In the genomic region with DNA sequence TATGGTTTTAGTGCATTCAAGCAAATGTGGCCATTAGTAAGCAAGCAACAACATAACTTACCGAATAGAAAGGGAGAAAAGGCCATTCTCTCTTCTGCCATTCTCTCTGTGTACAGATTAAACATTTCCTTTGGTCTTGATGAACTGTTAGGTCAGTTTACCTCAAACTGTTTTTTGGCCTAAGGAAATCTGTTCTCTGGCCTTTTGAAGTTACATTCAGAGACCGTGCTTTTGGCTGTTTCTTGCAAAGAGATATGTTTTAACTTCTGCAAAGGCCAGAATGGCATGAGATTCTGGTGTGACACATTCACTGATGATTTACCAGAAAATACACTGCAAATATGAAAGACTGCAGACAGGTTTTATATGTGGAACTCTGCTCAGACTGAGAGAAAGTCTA, we compare ENCODE assay signal across 31 cellular contexts. TPM values are rescaled to one million over a fixed set of nuclear protein-coding genes. Genes with fewer than 3 reads are reported as not detected.
DNase-seq lines count a peak whose midpoint lies in the region; ATAC-seq and TF ChIP-seq lines count a peak whose summit lies in the region.
"Had no signal": no experiment of that assay in that cellular context is flagged by ENCODE, and none has a peak within 500 bp of the region (broad histone marks: within the 10 kb centered on the region; RNA-seq: fewer than 3 reads in every experiment).

No MANE protein-coding gene starts in this region.

- peak overlapping the region; percentile 63 for H3K27ac Mint-ChIP-seq in T-helper 17 cell
- no peak overlapping the region for H3K27ac Mint-ChIP-seq in naive thymus-derived CD4-positive, alpha-beta T cell
- no peak overlapping the region for H3K27ac Mint-ChIP-seq in natural killer cell
- H3K27ac Mint-ChIP-seq: activated naive CD8-positive, alpha-beta T cell treated with anti-CD3 and anti-CD28 coated beads, Interleukin-2, amount 10 ng/mL, durations not matched to agents 7 days and 5 days; naive thymus-derived CD8-positive, alpha-beta T cell; stimulated activated naive B cell treated with anti-CD40 and anti-IgM and Interleukin-4, amounts not matched to agents 10 μg/mL and 1 μg/mL and 100 μg/mL, for 72 hours had no signal

- ATAC-seq in T-helper 17 cell: no peak
- peak; percentile 20 for ATAC-seq in naive thymus-derived CD4-positive, alpha-beta T cell
- ATAC-seq in natural killer cell: no peak
- ATAC-seq: activated T-helper 17 cell treated with anti-CD3 and anti-CD28 coated beads, Interleukin-2, amount 50 U/mL, for 72 hours; GM12878; naive thymus-derived CD8-positive, alpha-beta T cell; stimulated activated naive B cell treated with anti-CD40 and anti-IgM and Interleukin-4, amounts not matched to agents 10 μg/mL and 1 μg/mL and 100 μg/mL, for 72 hours had no signal

- no peaks in the 10 kb centered on the region for H3K27me3 Mint-ChIP-seq in T-helper 17 cell
- no peaks in the 10 kb centered on the region for H3K27me3 Mint-ChIP-seq in naive thymus-derived CD4-positive, alpha-beta T cell
- H3K27me3 Mint-ChIP-seq in natural killer cell (ENCODE audit: low read depth in 2 of 2): no peaks in the 10 kb centered on the region
- H3K27me3 Mint-ChIP-seq: activated naive CD8-positive, alpha-beta T cell treated with anti-CD3 and anti-CD28 coated beads, Interleukin-2, amount 10 ng/mL, durations not matched to agents 7 days and 5 days; activated T-helper 17 cell treated with anti-CD3 and anti-CD28 coated beads, Interleukin-2, amount 50 U/mL, for 72 hours; naive thymus-derived CD8-positive, alpha-beta T cell; stimulated activated naive B cell treated with anti-CD40 and anti-IgM and Interleukin-4, amounts not matched to agents 10 μg/mL and 1 μg/mL and 100 μg/mL, for 72 hours had no signal

- no peaks in the 10 kb centered on the region for H3K9me3 ChIP-seq in T-helper 17 cell (ENCODE audit: control insufficient read depth, low read length, poor library complexity, severe bottlenecking)
- no peaks in the 10 kb centered on the region for H3K9me3 ChIP-seq in naive thymus-derived CD4-positive, alpha-beta T cell (ENCODE audit: control insufficient read depth in 2 of 3, low read length in 3 of 3)
- H3K9me3 ChIP-seq: BLaER1 treated with 17β-estradiol and CSF1 and Interleukin-3, amounts not matched to agents 10 nM and 100 nM; Caco-2; esophagus muscularis mucosa; HAP-1; ovary had no signal

- intact Hi-C loops in naive thymus-derived CD4-positive, alpha-beta T cell (cut with micrococcal nuclease): no loop called here
- intact Hi-C loops in natural killer cell (cut with micrococcal nuclease): no loop called here

- no peaks in the 10 kb centered on the region for H3K4me1 ChIP-seq in naive thymus-derived CD4-positive, alpha-beta T cell (ENCODE audit: control insufficient read depth in 2 of 2, insufficient read depth in 2 of 2, low read length in 2 of 2)
- H3K4me1 ChIP-seq: BLaER1 treated with 17β-estradiol and CSF1 and Interleukin-3, amounts not matched to agents 10 nM and 100 nM had no signal

- CTCF ChIA-PET in naive thymus-derived CD4-positive, alpha-beta T cell (lab: Charles Lee): no interaction called here

- no peaks in the 10 kb centered on the region for H3K27me3 ChIP-seq in naive thymus-derived CD4-positive, alpha-beta T cell (ENCODE audit: control insufficient read depth in 2 of 2, insufficient read depth in 2 of 2, low read length in 2 of 2)
- H3K27me3 ChIP-seq: BLaER1 treated with 17β-estradiol and CSF1 and Interleukin-3, amounts not matched to agents 10 nM and 100 nM; esophagus muscularis mucosa; ovary had no signal

- DNase-seq in EH (ENCODE audit: low read depth) (peak; percentile 18), T-helper 17 cell (no peak), fibroblast of mammary gland (ENCODE audit: low read depth) (peak; percentile 19), natural killer cell (no peak), hippocampal formation (lab: John Stamatoyannopoulos, UW) (no peak), cerebellar cortex (ENCODE audit: low spot score) (no peak)
- no peak for DNase-seq in naive thymus-derived CD4-positive, alpha-beta T cell
- DNase-seq in stimulated activated CD4-positive, alpha-beta T cell treated with anti-CD3 and anti-CD28 coated beads, Interleukin-4, amount 100 ng/mL, for 4 hours: no peak
- DNase-seq: activated CD4-positive, alpha-beta T cell treated with anti-CD3 and anti-CD28 coated beads, Interleukin-2, amount 50 U/mL, for 4 hours; activated CD4-positive, CD25-positive, alpha-beta regulatory T cell; activated CD8-positive, alpha-beta memory T cell treated with anti-CD3 and anti-CD28 coated beads, Interleukin-2, amount 50 U/mL, for 4 hours; activated naive CD8-positive, alpha-beta T cell treated with anti-CD3 and anti-CD28 coated beads, Interleukin-2, amount 10 ng/mL, durations not matched to agents 7 days and 5 days; Caco-2; DND-41; effector memory CD4-positive, alpha-beta T cell; kidney; mesendoderm; naive thymus-derived CD8-positive, alpha-beta T cell; NCI-H1105; NCI-H2029 treated with DMSO at 0.1 percent for 48 hours; NCI-H226; NCI-H774; ovary; stimulated activated CD4-positive, alpha-beta T cell treated with anti-CD3 and anti-CD28 coated beads, Interleukin-4, amount 100 ng/mL, for 1 hour; stimulated activated naive B cell treated with anti-CD40 and anti-IgM and Interleukin-4, amounts not matched to agents 10 μg/mL and 1 μg/mL and 100 μg/mL, for 72 hours had no signal

- no peak overlapping the region for H3K4me3 ChIP-seq in fibroblast of mammary gland (ENCODE audit: control insufficient read depth, low read depth, low read length)
- no peak overlapping the region for H3K4me3 ChIP-seq in naive thymus-derived CD4-positive, alpha-beta T cell (ENCODE audit: low read length)
- H3K4me3 ChIP-seq: BLaER1 treated with 17β-estradiol and CSF1 and Interleukin-3, amounts not matched to agents 10 nM and 100 nM; esophagus muscularis mucosa; GM12878; HAP-1; ovary had no signal

- POLR2A ChIA-PET in naive thymus-derived CD4-positive, alpha-beta T cell (lab: Charles Lee): no interaction called here

- H3K9me3 Mint-ChIP-seq in naive thymus-derived CD4-positive, alpha-beta T cell: no peaks in the 10 kb centered on the region
- no peaks in the 10 kb centered on the region for H3K9me3 Mint-ChIP-seq in natural killer cell
- H3K9me3 Mint-ChIP-seq: activated naive CD8-positive, alpha-beta T cell treated with anti-CD3 and anti-CD28 coated beads, Interleukin-2, amount 10 ng/mL, durations not matched to agents 7 days and 5 days; activated T-helper 17 cell treated with anti-CD3 and anti-CD28 coated beads, Interleukin-2, amount 50 U/mL, for 72 hours; naive thymus-derived CD8-positive, alpha-beta T cell; stimulated activated naive B cell treated with anti-CD40 and anti-IgM and Interleukin-4, amounts not matched to agents 10 μg/mL and 1 μg/mL and 100 μg/mL, for 72 hours had no signal

- H3K36me3 Mint-ChIP-seq in T-helper 17 cell (ENCODE audit: low read depth): peaks cover 12% of the 10 kb centered on the region
- H3K36me3 Mint-ChIP-seq in naive thymus-derived CD4-positive, alpha-beta T cell: peaks cover 0 to 30% (median 20%) of the 10 kb centered on the region in 5 donors
- H3K36me3 Mint-ChIP-seq in natural killer cell: no peaks in the 10 kb centered on the region

- no peak overlapping the region for H3K27ac ChIP-seq in naive thymus-derived CD4-positive, alpha-beta T cell (ENCODE audit: low read depth, low read length)
- H3K27ac ChIP-seq: BLaER1 treated with 17β-estradiol and CSF1 and Interleukin-3, amounts not matched to agents 10 nM and 100 nM; esophagus muscularis mucosa; HL-60; ovary had no signal

- H3K4me1 Mint-ChIP-seq in T-helper 17 cell (peaks cover 36% of the 10 kb centered on the region), natural killer cell (no peaks in the 10 kb centered on the region)
- H3K4me1 Mint-ChIP-seq in naive thymus-derived CD4-positive, alpha-beta T cell: peaks cover 0 to 17% (median 4%) of the 10 kb centered on the region in 7 donors

- H3K36me3 ChIP-seq in naive thymus-derived CD4-positive, alpha-beta T cell (ENCODE audit: control insufficient read depth in 2 of 3, insufficient read depth in 3 of 3, low read length in 3 of 3): peaks cover 0 to 4% (median 0%) of the 10 kb centered on the region in 3 experiments
- H3K36me3 ChIP-seq: BLaER1 treated with 17β-estradiol and CSF1 and Interleukin-3, amounts not matched to agents 10 nM and 100 nM; HAP-1; ovary had no signal

- TF ChIP-seq CTCF in fibroblast of mammary gland (conservative IDR thresholded peaks at IDR 0.05; ENCODE audit: control insufficient read depth, insufficient read depth, low read depth, low read length) (no peak), natural killer cell (IDR thresholded peaks at IDR 0.05) (no peak)

- H3K4me3 Mint-ChIP-seq in T-helper 17 cell (no peak overlapping the region), natural killer cell (no peak overlapping the region)
- H3K4me3 Mint-ChIP-seq in naive thymus-derived CD4-positive, alpha-beta T cell: no peak overlapping the region
- H3K4me3 Mint-ChIP-seq: activated naive CD8-positive, alpha-beta T cell treated with anti-CD3 and anti-CD28 coated beads, Interleukin-2, amount 10 ng/mL, durations not matched to agents 7 days and 5 days; activated T-helper 17 cell treated with anti-CD3 and anti-CD28 coated beads, Interleukin-2, amount 50 U/mL, for 72 hours; naive thymus-derived CD8-positive, alpha-beta T cell; stimulated activated naive B cell treated with anti-CD40 and anti-IgM and Interleukin-4, amounts not matched to agents 10 μg/mL and 1 μg/mL and 100 μg/mL, for 72 hours had no signal

RNA-seq across cellular contexts. Expression of a gene that starts 22.2 kb away (rescaled TPM):
- total RNA-seq in T-helper 17 cell (100 to 1,000 TPM; 139 to 208 TPM), natural killer cell (10 to 100 TPM; 20.7 to 54.7 (median 44.9) TPM)
- 100 to 1,000 TPM in 1 of 5 experiments, 10 to 100 TPM in 4; 15.7 to 109 (median 28.2) TPM for total RNA-seq in naive thymus-derived CD4-positive, alpha-beta T cell
- 1 to 10 TPM; 6.7 to 7.4 TPM for polyA plus RNA-seq in naive thymus-derived CD4-positive, alpha-beta T cell

Comparison
In these comparisons a context has a peak if more than half of its experiments do, and no peak if none do; other contexts are left out.
1. DNase-seq: peak in EH (single experiment) and fibroblast of mammary gland (single experiment); none in T-helper 17 cell (0 of 3), naive thymus-derived CD4-positive, alpha-beta T cell (0 of 9), natural killer cell (single experiment), hippocampal formation (0 of 2), cerebellar cortex (single experiment) and stimulated activated CD4-positive, alpha-beta T cell treated with anti-CD3 and anti-CD28 coated beads, Interleukin-4, amount 100 ng/mL, for 4 hours (0 of 2).